ENCODE assay signal across 20 cellular contexts in the genomic region with DNA sequence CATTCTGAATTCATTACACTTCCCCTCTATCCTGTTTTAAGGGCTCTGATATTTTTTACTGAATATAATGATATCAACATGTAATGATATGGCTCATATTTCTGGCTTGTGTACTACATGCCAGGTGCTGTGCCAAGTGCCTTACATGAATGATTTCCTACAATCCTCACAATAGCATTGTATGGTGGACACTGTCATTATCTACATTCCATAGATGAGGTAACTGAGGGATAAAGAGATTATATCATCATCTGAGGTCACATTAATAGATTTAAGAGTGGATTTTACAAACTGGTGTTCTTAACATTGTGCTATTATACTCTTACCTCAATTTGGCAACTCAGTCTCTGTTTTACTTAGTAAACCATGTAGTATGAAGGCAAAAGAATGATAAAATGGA.
"Had no signal": no experiment of that assay in that cellular context is flagged by ENCODE, and none has a peak within 500 bp of the region (broad histone marks: within the 10 kb centered on the region; RNA-seq: fewer than 3 reads in every experiment).

No MANE protein-coding gene starts in this region.

- DNase-seq: activated CD4-positive, alpha-beta T cell treated with anti-CD3 and anti-CD28 coated beads for 4 hours; activated CD8-positive, alpha-beta T cell treated with anti-CD3 and anti-CD28 coated beads for 36 hours; activated effector memory CD4-positive, alpha-beta T cell treated with Interleukin-2 at 50 U/mL for 16 hours; activated naive CD4-positive, alpha-beta T cell treated with anti-CD3 and anti-CD28 coated beads, Interleukin-2, amount 50 U/mL, for 16 hours; activated T-cell treated with anti-CD3 and anti-CD28 coated beads, Interleukin-2, amount 50 U/mL, for 4 hours; foreskin fibroblast; glutamatergic neuron; mesendoderm; occipital lobe; right cardiac atrium; stimulated activated CD4-positive, alpha-beta T cell treated with anti-CD3 and anti-CD28 coated beads, Interleukin-4, amount 100 ng/mL, for 4 hours; stimulated activated CD8-positive, alpha-beta memory T cell treated with anti-CD3 and anti-CD28 coated beads, Interleukin-4, amount 100 ng/mL, for 48 hours; stimulated activated naive CD4-positive, alpha-beta T cell treated with Interleukin-2 at 50 U/mL for 16 hours; transverse colon had no signal

- H3K9me3 ChIP-seq: esophagus muscularis mucosa, transverse colon, vagina had no signal

- H3K27me3 ChIP-seq: cardiac muscle cell, esophagus muscularis mucosa, transverse colon, vagina had no signal

- ATAC-seq: activated CD8-positive, alpha-beta T cell treated with anti-CD3 and anti-CD28 coated beads for 36 hours; activated T-cell treated with anti-CD3 and anti-CD28 coated beads, Interleukin-2, amount 50 U/mL, for 4 hours; natural killer cell treated with Interleukin-12 subunit alpha and Interleukin-12 subunit beta and Interleukin-15 and Interleukin-18, amount 100 ng/mL, for 72 hours; right cardiac atrium; WTC11 had no signal

- H3K4me3 ChIP-seq: cardiac muscle cell, esophagus muscularis mucosa, smooth muscle cell, transverse colon, vagina had no signal

- H3K36me3 ChIP-seq: cardiac muscle cell, esophagus muscularis mucosa, transverse colon, vagina had no signal
